17 cellular contexts compared by ENCODE assay signal in the genomic region with DNA sequence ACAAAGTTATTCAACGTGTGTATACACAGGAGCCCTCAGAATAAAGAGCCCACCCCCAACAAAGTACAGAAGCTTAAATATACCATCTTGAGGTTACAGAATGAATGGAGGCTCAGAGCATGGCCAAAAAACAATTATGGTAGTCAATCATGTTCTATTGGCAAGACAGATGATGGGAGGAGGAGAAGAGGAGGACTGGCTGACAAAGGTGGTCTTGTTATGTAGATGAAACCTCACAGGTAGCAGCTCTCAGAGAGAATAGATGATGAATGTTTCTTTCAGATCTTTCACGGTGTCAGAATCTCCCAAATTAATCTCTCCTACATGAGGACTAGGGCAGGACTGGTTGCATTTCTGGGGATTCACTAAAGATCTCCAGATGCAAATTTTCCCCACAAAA.
DNase-seq lines count a peak whose midpoint lies in the region; ATAC-seq and TF ChIP-seq lines count a peak whose summit lies in the region.
"Had no signal": no experiment of that assay in that cellular context is flagged by ENCODE, and none has a peak within 500 bp of the region (broad histone marks: within the 10 kb centered on the region; RNA-seq: fewer than 3 reads in every experiment).

No MANE protein-coding gene starts in this region.

- POLR2A ChIA-PET in activated naive CD8-positive, alpha-beta T cell treated with anti-CD3 and anti-CD28 coated beads, Interleukin-2, amount 10 ng/mL, durations not matched to agents 7 days and 5 days (lab: Charles Lee), result interaction anchor here (0.5 to 1.2 kb wide), 2 partner anchors 14 to 22 kb away, joined by 4 read pairs; no protein-coding TSS in a partner anchor

- no peaks in the 10 kb centered on the region for H3K9me3 Mint-ChIP-seq in activated naive CD8-positive, alpha-beta T cell treated with anti-CD3 and anti-CD28 coated beads, Interleukin-2, amount 10 ng/mL, durations not matched to agents 7 days and 5 days
- peaks cover 5% of the 10 kb centered on the region for H3K9me3 Mint-ChIP-seq in activated naive CD8-positive, alpha-beta T cell treated with anti-CD3 and anti-CD28 coated beads for 36 hours
- H3K9me3 Mint-ChIP-seq in IgD-negative memory B cell (peaks cover 0 to 1% (median 0%) of the 10 kb centered on the region in 3 donors), immature natural killer cell (no peaks in the 10 kb centered on the region), progenitor cell of endocrine pancreas (ENCODE audit: low read depth) (no peaks in the 10 kb centered on the region)
- H3K9me3 Mint-ChIP-seq in activated T-helper 1 cell treated with anti-CD3 and anti-CD28 coated beads, Interleukin-12 subunit alpha, Interleukin-12 subunit beta, Interleukin-2, Interleukin-4 antibody, amounts not matched to agents 30 ng/mL and 10 ng/mL and 1 ng/mL, durations not matched to agents 14 hours and 24 hours and 36 hours, result peaks cover 10% of the 10 kb centered on the region

- peaks cover 45% of the 10 kb centered on the region for H3K4me1 Mint-ChIP-seq in activated naive CD8-positive, alpha-beta T cell treated with anti-CD3 and anti-CD28 coated beads, Interleukin-2, amount 10 ng/mL, durations not matched to agents 7 days and 5 days
- peaks cover 50% of the 10 kb centered on the region for H3K4me1 Mint-ChIP-seq in activated naive CD8-positive, alpha-beta T cell treated with anti-CD3 and anti-CD28 coated beads for 36 hours
- H3K4me1 Mint-ChIP-seq in IgD-negative memory B cell, result peaks cover 29 to 36% (median 29%) of the 10 kb centered on the region in 3 donors
- H3K4me1 Mint-ChIP-seq in immature natural killer cell, result peaks cover 76 to 79% of the 10 kb centered on the region in 2 donors
- peaks cover 34% of the 10 kb centered on the region for H3K4me1 Mint-ChIP-seq in progenitor cell of endocrine pancreas (ENCODE audit: low read depth)
- H3K4me1 Mint-ChIP-seq in activated T-helper 1 cell treated with anti-CD3 and anti-CD28 coated beads, Interleukin-12 subunit alpha, Interleukin-12 subunit beta, Interleukin-2, Interleukin-4 antibody, amounts not matched to agents 30 ng/mL and 10 ng/mL and 1 ng/mL, durations not matched to agents 14 hours and 24 hours and 36 hours (ENCODE audit: low read depth), result peaks cover 68% of the 10 kb centered on the region

- intact Hi-C loops in lower leg skin (cut with DNase I; ENCODE audit: low total_unique reads), result no loop called here
- intact Hi-C loops in activated T-helper 1 cell treated with anti-CD3 and anti-CD28 coated beads, Interleukin-12 subunit alpha, Interleukin-12 subunit beta, Interleukin-2, Interleukin-4 antibody, amounts not matched to agents 30 ng/mL and 10 ng/mL and 1 ng/mL, durations not matched to agents 14 hours and 24 hours and 36 hours (cut with micrococcal nuclease), result no loop called here

- no peak for TF ChIP-seq POLR2A in lower leg skin (IDR thresholded peaks at IDR 0.05)

- H3K27ac Mint-ChIP-seq in activated naive CD8-positive, alpha-beta T cell treated with anti-CD3 and anti-CD28 coated beads, Interleukin-2, amount 10 ng/mL, durations not matched to agents 7 days and 5 days, result peak overlapping the region; percentile 11
- no peak overlapping the region for H3K27ac Mint-ChIP-seq in activated naive CD8-positive, alpha-beta T cell treated with anti-CD3 and anti-CD28 coated beads for 36 hours
- H3K27ac Mint-ChIP-seq in IgD-negative memory B cell (peak overlapping the region in 2 of 3 donors; percentile 59 to 94), immature natural killer cell (peak overlapping the region in 5 of 6 donors; percentile 71 to 100 (median 100)), progenitor cell of endocrine pancreas (peak overlapping the region; percentile 10)
- H3K27ac Mint-ChIP-seq in activated T-helper 1 cell treated with anti-CD3 and anti-CD28 coated beads, Interleukin-12 subunit alpha, Interleukin-12 subunit beta, Interleukin-2, Interleukin-4 antibody, amounts not matched to agents 30 ng/mL and 10 ng/mL and 1 ng/mL, durations not matched to agents 14 hours and 24 hours and 36 hours, result no peak overlapping the region
- H3K27ac Mint-ChIP-seq: B cell had no signal

- H3K4me3 ChIP-seq in lower leg skin (ENCODE audit: low read depth, poor library complexity, severe bottlenecking), result no peak overlapping the region
- H3K4me3 ChIP-seq: K562 had no signal

- no peak for DNase-seq in activated naive CD8-positive, alpha-beta T cell treated with anti-CD3 and anti-CD28 coated beads, Interleukin-2, amount 10 ng/mL, durations not matched to agents 7 days and 5 days
- DNase-seq in activated naive CD8-positive, alpha-beta T cell treated with anti-CD3 and anti-CD28 coated beads for 36 hours, result no peak
- DNase-seq in immature natural killer cell (no peak), progenitor cell of endocrine pancreas (ENCODE audit: low spot score, unreplicated experiment) (no peak), lower leg skin (ENCODE audit: low spot score in 2 of 2) (no peak), NCI-H2227 (lab: John Stamatoyannopoulos, UW; ENCODE audit: unreplicated experiment) (no peak)
- no peak for DNase-seq in activated T-helper 1 cell treated with anti-CD3 and anti-CD28 coated beads, Interleukin-12 subunit alpha, Interleukin-12 subunit beta, Interleukin-2, Interleukin-4 antibody, amounts not matched to agents 30 ng/mL and 10 ng/mL and 1 ng/mL, durations not matched to agents 14 hours and 24 hours and 36 hours (ENCODE audit: low spot score)
- DNase-seq: H9, MV-4-11, NCI-H1694 treated with DMSO at 0.1 percent for 48 hours, NCI-H510A, NCI-H774, SHP77, SK-N-SH had no signal

- H3K36me3 Mint-ChIP-seq in activated naive CD8-positive, alpha-beta T cell treated with anti-CD3 and anti-CD28 coated beads, Interleukin-2, amount 10 ng/mL, durations not matched to agents 7 days and 5 days, result peaks cover 7% of the 10 kb centered on the region
- peaks cover 8% of the 10 kb centered on the region for H3K36me3 Mint-ChIP-seq in activated naive CD8-positive, alpha-beta T cell treated with anti-CD3 and anti-CD28 coated beads for 36 hours
- H3K36me3 Mint-ChIP-seq in IgD-negative memory B cell (peaks cover 3% of the 10 kb centered on the region), immature natural killer cell (peaks cover 0 to 6% (median 0%) of the 10 kb centered on the region in 3 donors), progenitor cell of endocrine pancreas (ENCODE audit: insufficient read depth) (no peaks in the 10 kb centered on the region)
- H3K36me3 Mint-ChIP-seq in activated T-helper 1 cell treated with anti-CD3 and anti-CD28 coated beads, Interleukin-12 subunit alpha, Interleukin-12 subunit beta, Interleukin-2, Interleukin-4 antibody, amounts not matched to agents 30 ng/mL and 10 ng/mL and 1 ng/mL, durations not matched to agents 14 hours and 24 hours and 36 hours (ENCODE audit: low read depth), result peaks cover 7% of the 10 kb centered on the region

- no peaks in the 10 kb centered on the region for H3K27me3 Mint-ChIP-seq in activated naive CD8-positive, alpha-beta T cell treated with anti-CD3 and anti-CD28 coated beads, Interleukin-2, amount 10 ng/mL, durations not matched to agents 7 days and 5 days
- no peaks in the 10 kb centered on the region for H3K27me3 Mint-ChIP-seq in activated naive CD8-positive, alpha-beta T cell treated with anti-CD3 and anti-CD28 coated beads for 36 hours
- no peaks in the 10 kb centered on the region for H3K27me3 Mint-ChIP-seq in IgD-negative memory B cell
- peaks cover 9 to 23% (median 17%) of the 10 kb centered on the region in 3 donors for H3K27me3 Mint-ChIP-seq in immature natural killer cell (ENCODE audit: low read depth in 3 of 3)
- H3K27me3 Mint-ChIP-seq in progenitor cell of endocrine pancreas, result no peaks in the 10 kb centered on the region
- H3K27me3 Mint-ChIP-seq in activated T-helper 1 cell treated with anti-CD3 and anti-CD28 coated beads, Interleukin-12 subunit alpha, Interleukin-12 subunit beta, Interleukin-2, Interleukin-4 antibody, amounts not matched to agents 30 ng/mL and 10 ng/mL and 1 ng/mL, durations not matched to agents 14 hours and 24 hours and 36 hours (ENCODE audit: insufficient read depth), result no peaks in the 10 kb centered on the region
- H3K27me3 Mint-ChIP-seq: B cell had no signal

- no peak overlapping the region for H3K4me3 Mint-ChIP-seq in activated naive CD8-positive, alpha-beta T cell treated with anti-CD3 and anti-CD28 coated beads, Interleukin-2, amount 10 ng/mL, durations not matched to agents 7 days and 5 days
- H3K4me3 Mint-ChIP-seq in activated naive CD8-positive, alpha-beta T cell treated with anti-CD3 and anti-CD28 coated beads for 36 hours, result no peak overlapping the region
- H3K4me3 Mint-ChIP-seq in IgD-negative memory B cell (no peak overlapping the region), immature natural killer cell (peak overlapping the region in 1 of 5 donors; percentile 40), progenitor cell of endocrine pancreas (ENCODE audit: low read depth) (no peak overlapping the region)
- H3K4me3 Mint-ChIP-seq in activated T-helper 1 cell treated with anti-CD3 and anti-CD28 coated beads, Interleukin-12 subunit alpha, Interleukin-12 subunit beta, Interleukin-2, Interleukin-4 antibody, amounts not matched to agents 30 ng/mL and 10 ng/mL and 1 ng/mL, durations not matched to agents 14 hours and 24 hours and 36 hours, result no peak overlapping the region
- H3K4me3 Mint-ChIP-seq: B cell, H9 had no signal

- TF ChIP-seq CTCF in progenitor cell of endocrine pancreas (IDR thresholded peaks at IDR 0.05; ENCODE audit: unreplicated experiment) (no peak), lower leg skin (IDR thresholded peaks at IDR 0.05) (no peak)

- ATAC-seq in activated naive CD8-positive, alpha-beta T cell treated with anti-CD3 and anti-CD28 coated beads, Interleukin-2, amount 10 ng/mL, durations not matched to agents 7 days and 5 days (ENCODE audit: low read depth), result no peak
- ATAC-seq: K562 had no signal

- 77 to 83% methylated on average over 2 of the region's 2 CpGs for WGBS in lower leg skin, 2 donors

Comparison
In these comparisons a context has a peak if more than half of its experiments do, and no peak if none do; other contexts are left out.
1. H3K27ac Mint-ChIP-seq: peak in activated naive CD8-positive, alpha-beta T cell treated with anti-CD3 and anti-CD28 coated beads, Interleukin-2, amount 10 ng/mL, durations not matched to agents 7 days and 5 days (single experiment), IgD-negative memory B cell (2 of 3), immature natural killer cell (5 of 6) and progenitor cell of endocrine pancreas (single experiment); none in activated naive CD8-positive, alpha-beta T cell treated with anti-CD3 and anti-CD28 coated beads for 36 hours (single experiment) and activated T-helper 1 cell treated with anti-CD3 and anti-CD28 coated beads, Interleukin-12 subunit alpha, Interleukin-12 subunit beta, Interleukin-2, Interleukin-4 antibody, amounts not matched to agents 30 ng/mL and 10 ng/mL and 1 ng/mL, durations not matched to agents 14 hours and 24 hours and 36 hours (single experiment).